ENCODE assay signal across 1 cellular context in the genomic region with DNA sequence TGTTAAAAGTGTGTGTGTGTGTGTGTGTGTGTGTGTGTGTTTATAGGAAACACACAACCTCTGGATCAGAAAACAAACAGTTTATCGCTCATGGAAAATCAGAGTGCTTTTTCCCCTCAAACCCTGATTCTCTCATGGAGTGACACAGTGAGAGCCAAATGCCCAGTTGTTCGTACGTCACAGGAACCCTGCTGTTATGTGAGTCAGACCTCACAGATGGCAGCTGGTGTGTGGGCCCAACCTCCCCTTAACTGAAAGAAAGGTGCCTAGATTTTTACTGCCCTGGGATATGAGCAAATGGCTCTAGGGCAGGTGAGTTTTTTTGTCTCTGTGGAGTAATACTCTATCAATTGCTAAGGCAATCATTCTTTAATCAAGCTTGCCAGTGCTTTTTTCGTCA.
TF ChIP-seq lines count a peak whose summit lies in the region.

No MANE protein-coding gene starts in this region.

TF ChIP-seq in GM23338, 12 proteins besides CTCF, POLR2A, EP300 and RAD21 (continued from another document):
- TF ChIP-seq, protein P1, sequence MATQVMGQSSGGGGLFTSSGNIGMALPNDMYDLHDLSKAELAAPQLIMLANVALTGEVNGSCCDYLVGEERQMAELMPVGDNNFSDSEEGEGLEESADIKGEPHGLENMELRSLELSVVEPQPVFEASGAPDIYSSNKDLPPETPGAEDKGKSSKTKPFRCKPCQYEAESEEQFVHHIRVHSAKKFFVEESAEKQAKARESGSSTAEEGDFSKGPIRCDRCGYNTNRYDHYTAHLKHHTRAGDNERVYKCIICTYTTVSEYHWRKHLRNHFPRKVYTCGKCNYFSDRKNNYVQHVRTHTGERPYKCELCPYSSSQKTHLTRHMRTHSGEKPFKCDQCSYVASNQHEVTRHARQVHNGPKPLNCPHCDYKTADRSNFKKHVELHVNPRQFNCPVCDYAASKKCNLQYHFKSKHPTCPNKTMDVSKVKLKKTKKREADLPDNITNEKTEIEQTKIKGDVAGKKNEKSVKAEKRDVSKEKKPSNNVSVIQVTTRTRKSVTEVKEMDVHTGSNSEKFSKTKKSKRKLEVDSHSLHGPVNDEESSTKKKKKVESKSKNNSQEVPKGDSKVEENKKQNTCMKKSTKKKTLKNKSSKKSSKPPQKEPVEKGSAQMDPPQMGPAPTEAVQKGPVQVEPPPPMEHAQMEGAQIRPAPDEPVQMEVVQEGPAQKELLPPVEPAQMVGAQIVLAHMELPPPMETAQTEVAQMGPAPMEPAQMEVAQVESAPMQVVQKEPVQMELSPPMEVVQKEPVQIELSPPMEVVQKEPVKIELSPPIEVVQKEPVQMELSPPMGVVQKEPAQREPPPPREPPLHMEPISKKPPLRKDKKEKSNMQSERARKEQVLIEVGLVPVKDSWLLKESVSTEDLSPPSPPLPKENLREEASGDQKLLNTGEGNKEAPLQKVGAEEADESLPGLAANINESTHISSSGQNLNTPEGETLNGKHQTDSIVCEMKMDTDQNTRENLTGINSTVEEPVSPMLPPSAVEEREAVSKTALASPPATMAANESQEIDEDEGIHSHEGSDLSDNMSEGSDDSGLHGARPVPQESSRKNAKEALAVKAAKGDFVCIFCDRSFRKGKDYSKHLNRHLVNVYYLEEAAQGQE (IDR thresholded peaks at IDR 0.05; ENCODE audit: unreplicated experiment) = no peak
- no peak for TF ChIP-seq POLR2AphosphoS5 (IDR thresholded peaks at IDR 0.05; ENCODE audit: low read depth)
- TF ChIP-seq, protein P2, sequence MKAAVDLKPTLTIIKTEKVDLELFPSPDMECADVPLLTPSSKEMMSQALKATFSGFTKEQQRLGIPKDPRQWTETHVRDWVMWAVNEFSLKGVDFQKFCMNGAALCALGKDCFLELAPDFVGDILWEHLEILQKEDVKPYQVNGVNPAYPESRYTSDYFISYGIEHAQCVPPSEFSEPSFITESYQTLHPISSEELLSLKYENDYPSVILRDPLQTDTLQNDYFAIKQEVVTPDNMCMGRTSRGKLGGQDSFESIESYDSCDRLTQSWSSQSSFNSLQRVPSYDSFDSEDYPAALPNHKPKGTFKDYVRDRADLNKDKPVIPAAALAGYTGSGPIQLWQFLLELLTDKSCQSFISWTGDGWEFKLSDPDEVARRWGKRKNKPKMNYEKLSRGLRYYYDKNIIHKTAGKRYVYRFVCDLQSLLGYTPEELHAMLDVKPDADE (IDR thresholded peaks at IDR 0.05) = no peak
